Comparison of ENCODE assay signal across 22 cellular contexts in the genomic region with DNA sequence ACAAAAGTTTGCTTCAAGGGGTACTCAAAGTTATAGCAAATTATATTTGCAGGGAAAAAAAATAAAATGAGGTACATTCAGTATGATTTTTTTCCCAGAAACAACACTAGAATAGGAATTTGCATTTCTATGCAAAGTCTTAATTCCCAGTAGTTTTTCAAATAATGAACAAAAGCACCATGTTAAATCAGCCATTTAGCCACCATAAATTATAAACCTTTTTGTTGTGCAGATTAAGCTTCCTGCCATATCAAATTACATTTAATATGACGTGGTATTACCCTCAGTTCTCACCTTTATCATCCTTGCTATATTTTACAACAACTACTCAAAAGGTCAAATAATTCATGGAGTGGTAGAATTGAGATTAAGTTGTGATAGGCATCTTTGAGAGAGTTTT.
"Had no signal": no experiment of that assay in that cellular context is flagged by ENCODE, and none has a peak within 500 bp of the region (broad histone marks: within the 10 kb centered on the region; RNA-seq: fewer than 3 reads in every experiment).

No MANE protein-coding gene starts in this region.

- H3K4me3 Mint-ChIP-seq: activated CD8-positive, alpha-beta T cell treated with anti-CD3 and anti-CD28 coated beads for 36 hours; activated naive CD4-positive, alpha-beta T cell treated with anti-CD3 and anti-CD28 coated beads for 36 hours; activated naive CD8-positive, alpha-beta T cell had no signal

- H3K9me3 ChIP-seq: SK-N-SH had no signal

- H3K9me3 Mint-ChIP-seq: activated CD8-positive, alpha-beta T cell treated with anti-CD3 and anti-CD28 coated beads for 36 hours; activated naive CD4-positive, alpha-beta T cell treated with anti-CD3 and anti-CD28 coated beads for 36 hours had no signal

- H3K27me3 Mint-ChIP-seq: activated CD8-positive, alpha-beta T cell treated with anti-CD3 and anti-CD28 coated beads for 36 hours; activated naive CD8-positive, alpha-beta T cell had no signal

- H3K4me2 ChIP-seq: SK-N-SH had no signal

- H3K4me3 ChIP-seq: cardiac muscle cell, K562 had no signal

- H3K27ac ChIP-seq: brain microvascular endothelial cell, cardiac muscle cell had no signal

- H3K27me3 ChIP-seq: brain microvascular endothelial cell, cardiac muscle cell had no signal

- H3K36me3 ChIP-seq: brain microvascular endothelial cell, cardiac muscle cell had no signal

- H3K9me2 ChIP-seq: SK-N-SH had no signal

- H3K27ac Mint-ChIP-seq: activated CD8-positive, alpha-beta T cell treated with anti-CD3 and anti-CD28 coated beads for 36 hours; activated naive CD4-positive, alpha-beta T cell treated with anti-CD3 and anti-CD28 coated beads for 36 hours; activated naive CD8-positive, alpha-beta T cell had no signal

- H3K36me3 Mint-ChIP-seq: activated naive CD8-positive, alpha-beta T cell had no signal

- DNase-seq: activated CD4-positive, alpha-beta T cell treated with anti-CD3 and anti-CD28 coated beads for 4 hours; activated CD8-positive, alpha-beta memory T cell treated with anti-CD3 and anti-CD28 coated beads, Interleukin-2, amount 50 U/mL, for 48 hours; activated CD8-positive, alpha-beta T cell treated with anti-CD3 and anti-CD28 coated beads for 36 hours; activated gamma-delta T cell; activated naive CD4-positive, alpha-beta T cell treated with anti-CD3 and anti-CD28 coated beads for 36 hours; activated T-cell treated with anti-CD3 and anti-CD28 coated beads, Interleukin-2, amount 50 U/mL, for 1 hour; amygdala; brain microvascular endothelial cell; Kasumi-1; NCI-H1048; NCI-H1694; NCI-H2029; NCI-H2107; NCI-H345; NCI-H510A; NCI-H526 treated with DMSO at 0.1 percent for 48 hours; SK-N-SH; T-helper 1 cell had no signal

- ATAC-seq: activated CD4-positive, CD25-positive, alpha-beta regulatory T cell treated with anti-CD3 and anti-CD28 coated beads, Interleukin-2, amount 50 U/mL, for 24 hours; activated CD8-positive, alpha-beta T cell treated with anti-CD3 and anti-CD28 coated beads for 36 hours; K562 had no signal
